In genomic region chr16:67580202-67580601, GRCh38 we compare ENCODE assay signal across 2 cellular contexts.
TF ChIP-seq lines count a peak whose summit lies in the region.

No MANE protein-coding gene starts in this region.

TF ChIP-seq in WTC11, 78 proteins besides CTCF, POLR2A, EP300 and RAD21:
- TF ChIP-seq ARID4B (CRISPR knock-in tag; IDR thresholded peaks at IDR 0.05; ENCODE audit: borderline replicate concordance) (no peak), ESRRA (CRISPR knock-in tag; IDR thresholded peaks at IDR 0.05; ENCODE audit: borderline replicate concordance) (no peak), HMGA2 (CRISPR knock-in tag; IDR thresholded peaks at IDR 0.05) (peak; percentile 87), ZNF121 (CRISPR knock-in tag; IDR thresholded peaks at IDR 0.05) (peak; percentile 37; the same call in 1 of the 2 replicates), SMAD3 (CRISPR knock-in tag; IDR thresholded peaks at IDR 0.05; ENCODE audit: borderline replicate concordance) (no peak), ZNF281 (CRISPR knock-in tag; IDR thresholded peaks at IDR 0.05) (no peak)

TF ChIP-seq in HepG2, 621 proteins besides CTCF, POLR2A, EP300 and RAD21:
- no peak for TF ChIP-seq ZNF761 (CRISPR knock-in tag; conservative IDR thresholded peaks at IDR 0.05)
- TF ChIP-seq ZBTB37 (CRISPR knock-in tag; IDR thresholded peaks at IDR 0.05), result no peak
- no peak for TF ChIP-seq ZFP1 (CRISPR knock-in tag; IDR thresholded peaks at IDR 0.05)
- peak; percentile 88 for TF ChIP-seq ZNF121 (CRISPR knock-in tag; IDR thresholded peaks at IDR 0.05)
